In the genomic region with DNA sequence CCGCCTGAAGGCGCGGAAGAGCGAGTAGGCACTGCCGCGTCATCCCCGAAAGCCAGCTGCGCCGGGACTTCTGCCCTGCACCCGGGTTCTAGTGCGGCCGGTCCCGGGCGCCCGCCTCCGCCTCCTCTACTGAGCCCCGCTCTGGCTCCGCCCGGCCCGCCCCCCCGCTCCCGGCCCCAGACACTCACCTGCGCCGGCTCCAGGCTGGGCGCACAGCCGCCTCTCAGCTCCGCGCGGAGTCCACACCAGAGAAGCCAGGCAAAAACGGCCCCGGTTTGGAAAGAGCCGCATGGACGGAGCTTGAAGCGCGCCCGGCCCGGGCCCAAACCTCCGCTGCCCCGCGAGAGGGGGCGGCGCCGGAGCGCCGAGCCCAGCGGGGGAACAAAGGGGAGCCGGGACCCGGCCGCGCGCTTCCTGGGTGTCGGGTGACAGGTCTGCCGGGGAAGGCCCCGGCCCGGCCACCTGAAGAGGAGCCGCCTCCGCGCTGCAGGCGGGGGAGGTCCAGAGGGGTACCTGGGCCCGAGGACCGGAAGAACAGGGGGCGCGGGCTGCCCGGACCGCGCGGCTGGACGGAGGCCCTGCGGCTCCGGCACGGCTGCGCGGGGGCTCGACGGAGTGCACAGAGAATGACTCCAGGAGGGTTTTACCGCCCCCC, we compare ENCODE assay signal across 9 cellular contexts.
DNase-seq lines count a peak whose midpoint lies in the region; ATAC-seq, FAIRE-seq and TF ChIP-seq lines count a peak whose summit lies in the region.
"Had no signal": no experiment of that assay in that cellular context is flagged by ENCODE, and none has a peak within 500 bp of the region (broad histone marks: within the 10 kb centered on the region; RNA-seq: fewer than 3 reads in every experiment).

No MANE protein-coding gene starts in this region.

- H3K27me3 ChIP-seq in esophagus squamous epithelium, result peaks cover 39 to 96% (median 57%) of the 10 kb centered on the region in 4 donors

- H3K4me1 ChIP-seq in esophagus squamous epithelium, result peaks cover 42 to 67% (median 54%) of the 10 kb centered on the region in 3 donors

- H3K4me3 ChIP-seq in esophagus squamous epithelium, result peak overlapping the region; percentile 67 to 77 (median 70)

- no peak overlapping the region for H3K4me3 Mint-ChIP-seq in activated T-cell treated with anti-CD3 and anti-CD28 coated beads, Interleukin-2, amount 50 U/mL, for 4 hours
- peak overlapping the region; percentile 71 for H3K4me3 Mint-ChIP-seq in progenitor cell of endocrine pancreas (ENCODE audit: low read depth)

- H3K36me3 Mint-ChIP-seq in activated T-cell treated with anti-CD3 and anti-CD28 coated beads, Interleukin-2, amount 50 U/mL, for 4 hours (ENCODE audit: insufficient read depth), result no peaks in the 10 kb centered on the region
- peaks cover 2% of the 10 kb centered on the region for H3K36me3 Mint-ChIP-seq in progenitor cell of endocrine pancreas (ENCODE audit: insufficient read depth)

- peak overlapping the region; percentile 82 to 95 (median 87) for H3K27ac ChIP-seq in esophagus squamous epithelium

- WGBS in esophagus squamous epithelium, 2 donors, result no CpG with 5 or more reads among the region's 76 CpGs

- FAIRE-seq in HTR-8/SVneo (lab: Jason Lieb, UNC), result no peak

- no peaks in the 10 kb centered on the region for H3K36me3 ChIP-seq in esophagus squamous epithelium
- H3K36me3 ChIP-seq: adrenal gland had no signal

- H3K9me3 ChIP-seq in esophagus squamous epithelium, result no peaks in the 10 kb centered on the region
- H3K9me3 ChIP-seq: adrenal gland had no signal

- intact Hi-C loops in esophagus squamous epithelium (cut with DNase I) (no loop called here), head of caudate nucleus (cut with DNase I) (no loop called here)

- TF ChIP-seq CTCF in esophagus squamous epithelium (IDR thresholded peaks at IDR 0.05) (no peak), progenitor cell of endocrine pancreas (IDR thresholded peaks at IDR 0.05; ENCODE audit: unreplicated experiment) (no peak)

- peak; percentile 29 to 38 for ATAC-seq in activated T-cell treated with anti-CD3 and anti-CD28 coated beads, Interleukin-2, amount 50 U/mL, for 4 hours
- ATAC-seq in HG03280 (IDR thresholded peaks at IDR 0.05; ENCODE audit: unreplicated experiment), result no peak

- no peak for DNase-seq in activated T-cell treated with anti-CD3 and anti-CD28 coated beads, Interleukin-2, amount 50 U/mL, for 4 hours
- no peak for DNase-seq in activated T-cell treated with anti-CD3 and anti-CD28 coated beads for 4 hours
- DNase-seq in HTR-8/SVneo (ENCODE audit: insufficient read length, low spot score), result peak; percentile 66
- peak; percentile 91 for DNase-seq in SW480 (ENCODE audit: low spot score)
- no peak for DNase-seq in esophagus squamous epithelium (lab: John Stamatoyannopoulos, UW)
- DNase-seq in progenitor cell of endocrine pancreas (ENCODE audit: low spot score, unreplicated experiment), result peak; percentile 84
- no peak for DNase-seq in head of caudate nucleus

- H3K27ac Mint-ChIP-seq in progenitor cell of endocrine pancreas, result no peak overlapping the region

- H3K4me1 Mint-ChIP-seq in activated T-cell treated with anti-CD3 and anti-CD28 coated beads, Interleukin-2, amount 50 U/mL, for 4 hours (ENCODE audit: low read depth), result peaks cover 25% of the 10 kb centered on the region
- H3K4me1 Mint-ChIP-seq in progenitor cell of endocrine pancreas (ENCODE audit: low read depth), result peaks cover 11% of the 10 kb centered on the region

- TF ChIP-seq POLR2A in esophagus squamous epithelium (IDR thresholded peaks at IDR 0.05), result peak in 1 of 4 donors; percentile 11

- no peaks in the 10 kb centered on the region for H3K9me3 Mint-ChIP-seq in activated T-cell treated with anti-CD3 and anti-CD28 coated beads, Interleukin-2, amount 50 U/mL, for 4 hours
- no peaks in the 10 kb centered on the region for H3K9me3 Mint-ChIP-seq in progenitor cell of endocrine pancreas (ENCODE audit: low read depth)

- H3K27me3 Mint-ChIP-seq in activated T-cell treated with anti-CD3 and anti-CD28 coated beads, Interleukin-2, amount 50 U/mL, for 4 hours (ENCODE audit: low read depth), result peaks cover 54% of the 10 kb centered on the region
- peaks cover 48% of the 10 kb centered on the region for H3K27me3 Mint-ChIP-seq in progenitor cell of endocrine pancreas

Comparison
In these comparisons a context has a peak if more than half of its experiments do, and no peak if none do; other contexts are left out.
1. DNase-seq: peak in HTR-8/SVneo (single experiment), SW480 (single experiment) and progenitor cell of endocrine pancreas (single experiment); none in activated T-cell treated with anti-CD3 and anti-CD28 coated beads, Interleukin-2, amount 50 U/mL, for 4 hours (single experiment), activated T-cell treated with anti-CD3 and anti-CD28 coated beads for 4 hours (single experiment), esophagus squamous epithelium (single experiment) and head of caudate nucleus (0 of 42).